In the genomic region with DNA sequence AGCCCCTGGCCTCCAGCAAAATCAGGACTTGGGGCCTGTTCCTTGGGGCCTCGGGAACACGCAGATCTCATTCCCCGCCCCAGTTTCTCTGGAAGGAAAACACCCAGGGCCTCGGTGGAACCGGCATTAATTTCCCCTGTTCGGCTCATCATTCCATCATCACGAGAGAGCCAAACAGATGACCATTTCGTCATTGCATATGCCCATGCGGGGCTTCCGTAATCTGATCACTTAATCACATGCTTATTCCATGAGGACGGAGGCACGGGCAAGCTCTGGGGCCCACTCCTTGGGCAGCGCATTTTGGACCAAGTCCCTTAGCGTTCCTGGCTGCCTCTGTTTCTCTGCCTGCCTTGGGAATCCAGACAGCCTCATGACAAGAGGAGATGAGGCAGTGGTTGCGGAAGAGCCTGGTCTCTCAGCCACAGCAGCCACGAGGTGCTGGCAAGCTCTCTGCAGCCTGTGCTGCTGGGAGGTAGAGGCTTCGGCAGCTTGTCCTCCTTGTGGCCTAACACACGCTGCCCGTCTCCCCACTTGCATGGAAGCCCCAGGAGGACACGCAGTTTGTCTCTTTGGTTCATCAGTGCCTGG, we compare ENCODE assay signal across 15 cellular contexts.
DNase-seq lines count a peak whose midpoint lies in the region; ATAC-seq and TF ChIP-seq lines count a peak whose summit lies in the region.
"Had no signal": no experiment of that assay in that cellular context is flagged by ENCODE, and none has a peak within 500 bp of the region (broad histone marks: within the 10 kb centered on the region; RNA-seq: fewer than 3 reads in every experiment).

No MANE protein-coding gene starts in this region.

- intact Hi-C loops in left ventricle myocardium superior (cut with micrococcal nuclease): no loop called here
- intact Hi-C loops in sigmoid colon (cut with DNase I): loop anchor here (5.0 kb wide), 1 partner anchor 111 kb away; no protein-coding TSS in a partner anchor

- H3K4me1 ChIP-seq in adipocyte (ENCODE audit: control insufficient read depth, insufficient read depth, low read length) (peaks cover 11% of the 10 kb centered on the region), sigmoid colon (no peaks in the 10 kb centered on the region)

- H3K4me3 ChIP-seq in adipocyte (ENCODE audit: low read length): no peak overlapping the region
- no peak overlapping the region for H3K4me3 ChIP-seq in sigmoid colon
- H3K4me3 ChIP-seq: GM12878 had no signal

- H3K36me3 ChIP-seq in adipocyte (ENCODE audit: control insufficient read depth, insufficient read depth, low read length, severe bottlenecking) (no peaks in the 10 kb centered on the region), sigmoid colon (no peaks in the 10 kb centered on the region)

- WGBS in sigmoid colon, 2 donors: 78% methylated on average over 20 of the region's 20 CpGs

- ATAC-seq in left ventricle myocardium superior (peak; percentile 51), HG03571 (IDR thresholded peaks at IDR 0.05; ENCODE audit: unreplicated experiment) (no peak), HG03280 (IDR thresholded peaks at IDR 0.05; ENCODE audit: unreplicated experiment) (no peak)
- ATAC-seq: GM12878; stimulated activated naive CD8-positive, alpha-beta T cell treated with anti-CD3 and anti-CD28 coated beads, Interleukin-15, Interleukin-2, amounts not matched to agents 100 U/mL and 50 U/mL, for 24 hours had no signal

- peak overlapping the region; percentile 68 for H3K9ac ChIP-seq in adipocyte (ENCODE audit: low read length)

- TF ChIP-seq CTCF in sigmoid colon (IDR thresholded peaks at IDR 0.05): no peak

- peak in 1 of 4 donors; percentile 13 for TF ChIP-seq EP300 in sigmoid colon (IDR thresholded peaks at IDR 0.05)

- H3K9me3 ChIP-seq in adipocyte (ENCODE audit: control insufficient read depth, low read length): no peaks in the 10 kb centered on the region
- H3K9me3 ChIP-seq in sigmoid colon: no peaks in the 10 kb centered on the region

- no peak for TF ChIP-seq POLR2A in sigmoid colon (IDR thresholded peaks at IDR 0.05)

- peak overlapping the region in 2 of 4 donors; percentile 37 to 46 for H3K27ac ChIP-seq in sigmoid colon

- DNase-seq in EL: peak; percentile 22
- peak; percentile 61 for DNase-seq in adipocyte (ENCODE audit: low read depth)
- peak; percentile 43 for DNase-seq in left ventricle myocardium superior
- DNase-seq in sigmoid colon: peak; percentile 86
- DNase-seq in putamen (ENCODE audit: low spot score): no peak
- no peak for DNase-seq in cerebellar nuclear complex (lab: John Stamatoyannopoulos, UW)
- DNase-seq: activated T-cell treated with anti-CD3 and anti-CD28 coated beads, Interleukin-2, amount 50 U/mL, for 24 hours; hippocampal formation; NCI-H1417; OCI-M1; stimulated activated CD4-positive, alpha-beta T cell treated with anti-CD3 and anti-CD28 coated beads, Interleukin-1b, Interleukin-23, amount 100 ng/mL, for 48 hours; stimulated activated naive CD8-positive, alpha-beta T cell treated with anti-CD3 and anti-CD28 coated beads, Interleukin-15, Interleukin-2, amounts not matched to agents 100 U/mL and 50 U/mL, for 24 hours had no signal

- no peaks in the 10 kb centered on the region for H3K27me3 ChIP-seq in adipocyte (replicated peaks; ENCODE audit: control insufficient read depth, insufficient read depth, low read length)
- no peaks in the 10 kb centered on the region for H3K27me3 ChIP-seq in sigmoid colon

Comparison
In these comparisons a context has a peak if more than half of its experiments do, and no peak if none do; other contexts are left out.
1. DNase-seq: peak in EL (single experiment), adipocyte (single experiment), left ventricle myocardium superior (single experiment) and sigmoid colon (single experiment); none in putamen (single experiment) and cerebellar nuclear complex (0 of 2).